ENCODE assay signal across 17 cellular contexts in genomic region chr2:85861650-85862049, GRCh38. TPM values are rescaled to one million over a fixed set of nuclear protein-coding genes. Genes with fewer than 3 reads are reported as not detected.
DNase-seq lines count a peak whose midpoint lies in the region; ATAC-seq and TF ChIP-seq lines count a peak whose summit lies in the region.
"Had no signal": no experiment of that assay in that cellular context is flagged by ENCODE, and none has a peak within 500 bp of the region (broad histone marks: within the 10 kb centered on the region; RNA-seq: fewer than 3 reads in every experiment).

No MANE protein-coding gene starts in this region.

- DNase-seq in activated T-cell treated with anti-CD3 and anti-CD28 coated beads, Interleukin-2, amount 50 U/mL, for 4 hours: no peak
- DNase-seq in activated T-cell treated with anti-CD3 and anti-CD28 coated beads for 4 hours: no peak
- DNase-seq in T-cell: no peak
- peak; percentile 36 for DNase-seq in dermis blood vessel endothelial cell
- no peak for DNase-seq in stimulated activated effector memory CD8-positive, alpha-beta T cell treated with anti-CD3 and anti-CD28 coated beads, Interleukin-12 subunit alpha, Interleukin-12 subunit beta, amount 100 ng/mL, for 72 hours (ENCODE audit: low spot score in 2 of 2)
- DNase-seq in gastrocnemius medialis: no peak
- no peak for DNase-seq in NCI-H446 (lab: John Stamatoyannopoulos, UW)
- DNase-seq in lower leg skin (ENCODE audit: low spot score in 2 of 2): no peak
- DNase-seq: ACHN; activated CD4-positive, CD25-positive, alpha-beta regulatory T cell treated with anti-CD3 and anti-CD28 coated beads, Interleukin-2, amount 50 U/mL, for 72 hours; activated effector memory CD4-positive, alpha-beta T cell treated with Interleukin-2 at 50 U/mL for 16 hours; body of pancreas; COR-L47; NCI-H2107; NCI-H774; stimulated activated CD4-positive, alpha-beta T cell treated with anti-CD3 and anti-CD28 coated beads, Interleukin-4, amount 100 ng/mL, for 1 hour had no signal

- peaks cover 0 to 3% of the 10 kb centered on the region in 2 donors for H3K4me1 ChIP-seq in gastrocnemius medialis
- H3K4me1 ChIP-seq: body of pancreas had no signal

- intact Hi-C loops in gastrocnemius medialis (cut with DNase I; ENCODE audit: low total_unique reads) (no loop called here), lower leg skin (cut with DNase I; ENCODE audit: low total_unique reads) (no loop called here)

- H3K9me3 ChIP-seq in gastrocnemius medialis: no peaks in the 10 kb centered on the region
- H3K9me3 ChIP-seq: body of pancreas had no signal

- in situ Hi-C loops in gastrocnemius medialis (cut with MboI; ENCODE audit: low sequenced_read_pairs in 4 of 4): no loop called here

- WGBS in lower leg skin, 2 donors: 66 to 80% methylated on average over 5 of the region's 5 CpGs

- POLR2A ChIA-PET in T-cell (lab: Charles Lee): interaction anchor here in 1 of 2 donors (0.7 kb wide), 1 partner anchor 8 kb away, joined by 4 read pairs; no protein-coding TSS in a partner anchor

- H3K4me3 Mint-ChIP-seq in activated T-cell treated with anti-CD3 and anti-CD28 coated beads, Interleukin-2, amount 50 U/mL, for 4 hours: peak overlapping the region; percentile 62
- H3K4me3 Mint-ChIP-seq in T-cell: peak overlapping the region; percentile 37 to 66 (median 39)
- peak overlapping the region; percentile 47 for H3K4me3 Mint-ChIP-seq in stimulated activated effector memory CD8-positive, alpha-beta T cell treated with anti-CD3 and anti-CD28 coated beads, Interleukin-12 subunit alpha, Interleukin-12 subunit beta, amount 100 ng/mL, for 72 hours

- no peak overlapping the region for H3K4me3 ChIP-seq in gastrocnemius medialis
- no peak overlapping the region for H3K4me3 ChIP-seq in lower leg skin (ENCODE audit: low read depth, poor library complexity, severe bottlenecking)
- H3K4me3 ChIP-seq: body of pancreas had no signal

- H3K36me3 ChIP-seq in gastrocnemius medialis: peaks cover 0 to 9% of the 10 kb centered on the region in 2 donors

- peak overlapping the region; percentile 84 to 95 for H3K27ac Mint-ChIP-seq in T-cell
- H3K27ac Mint-ChIP-seq in stimulated activated effector memory CD8-positive, alpha-beta T cell treated with anti-CD3 and anti-CD28 coated beads, Interleukin-12 subunit alpha, Interleukin-12 subunit beta, amount 100 ng/mL, for 72 hours: peak overlapping the region; percentile 80

- H3K36me3 Mint-ChIP-seq in activated T-cell treated with anti-CD3 and anti-CD28 coated beads, Interleukin-2, amount 50 U/mL, for 4 hours (ENCODE audit: insufficient read depth): peaks cover 15% of the 10 kb centered on the region
- peaks cover 30% of the 10 kb centered on the region for H3K36me3 Mint-ChIP-seq in T-cell
- H3K36me3 Mint-ChIP-seq in stimulated activated effector memory CD8-positive, alpha-beta T cell treated with anti-CD3 and anti-CD28 coated beads, Interleukin-12 subunit alpha, Interleukin-12 subunit beta, amount 100 ng/mL, for 72 hours: peaks cover 30% of the 10 kb centered on the region

- TF ChIP-seq POLR2A in gastrocnemius medialis (IDR thresholded peaks at IDR 0.05) (no peak), lower leg skin (IDR thresholded peaks at IDR 0.05) (no peak)

- no peaks in the 10 kb centered on the region for H3K27me3 Mint-ChIP-seq in activated T-cell treated with anti-CD3 and anti-CD28 coated beads, Interleukin-2, amount 50 U/mL, for 4 hours (ENCODE audit: low read depth)
- no peaks in the 10 kb centered on the region for H3K27me3 Mint-ChIP-seq in T-cell

- H3K9me3 Mint-ChIP-seq in activated T-cell treated with anti-CD3 and anti-CD28 coated beads, Interleukin-2, amount 50 U/mL, for 4 hours: no peaks in the 10 kb centered on the region
- H3K9me3 Mint-ChIP-seq in T-cell: no peaks in the 10 kb centered on the region
- H3K9me3 Mint-ChIP-seq in stimulated activated effector memory CD8-positive, alpha-beta T cell treated with anti-CD3 and anti-CD28 coated beads, Interleukin-12 subunit alpha, Interleukin-12 subunit beta, amount 100 ng/mL, for 72 hours: no peaks in the 10 kb centered on the region

- H3K27me3 ChIP-seq in gastrocnemius medialis: no peaks in the 10 kb centered on the region
- H3K27me3 ChIP-seq: body of pancreas had no signal

- CTCF ChIA-PET in T-cell (lab: Charles Lee): interaction anchor here in 1 of 2 donors (0.7 kb wide), 2 partner anchors 28 to 34 kb away, joined by 3 to 4 read pairs; no protein-coding TSS in a partner anchor

- H3K4me1 Mint-ChIP-seq in activated T-cell treated with anti-CD3 and anti-CD28 coated beads, Interleukin-2, amount 50 U/mL, for 4 hours (ENCODE audit: low read depth): peaks cover 59% of the 10 kb centered on the region
- H3K4me1 Mint-ChIP-seq in T-cell: peaks cover 62 to 77% (median 69%) of the 10 kb centered on the region in 3 donors
- peaks cover 68% of the 10 kb centered on the region for H3K4me1 Mint-ChIP-seq in stimulated activated effector memory CD8-positive, alpha-beta T cell treated with anti-CD3 and anti-CD28 coated beads, Interleukin-12 subunit alpha, Interleukin-12 subunit beta, amount 100 ng/mL, for 72 hours

- no peak for ATAC-seq in activated T-cell treated with anti-CD3 and anti-CD28 coated beads, Interleukin-2, amount 50 U/mL, for 4 hours
- ATAC-seq in T-cell (replicated peaks in 1 of 4): no peak
- no peak for ATAC-seq in stimulated activated effector memory CD8-positive, alpha-beta T cell treated with anti-CD3 and anti-CD28 coated beads, Interleukin-12 subunit alpha, Interleukin-12 subunit beta, amount 100 ng/mL, for 72 hours
- no peak for ATAC-seq in gastrocnemius medialis
- ATAC-seq: body of pancreas, HCT116 had no signal

- TF ChIP-seq CTCF in gastrocnemius medialis (IDR thresholded peaks at IDR 0.05 in 4 of 5, conservative IDR thresholded peaks at IDR 0.05 in 1 of 5) (no peak), lower leg skin (IDR thresholded peaks at IDR 0.05) (no peak)

- no peak overlapping the region for H3K27ac ChIP-seq in gastrocnemius medialis
- H3K27ac ChIP-seq: body of pancreas had no signal

RNA-seq across cellular contexts. Expression of gene ST3GAL5, which starts 27.1 kb away (rescaled TPM):
- 1 to 10 TPM; 3.6 to 5.3 (median 4.4) TPM for total RNA-seq in activated T-cell treated with anti-CD3 and anti-CD28 coated beads, Interleukin-2, amount 50 U/mL, for 4 hours
- total RNA-seq in T-cell (10 to 100 TPM; 22.8 to 56.2 (median 31.9) TPM), dermis blood vessel endothelial cell (9.9 and 13.7 TPM in 2 replicates), gastrocnemius medialis (10 to 100 TPM; 12.6 to 26.0 (median 21.8) TPM), lower leg skin (1 to 10 TPM; 6.9 to 8.6 (median 8.1) TPM)
